2 cellular contexts compared by ENCODE assay signal in the genomic region with DNA sequence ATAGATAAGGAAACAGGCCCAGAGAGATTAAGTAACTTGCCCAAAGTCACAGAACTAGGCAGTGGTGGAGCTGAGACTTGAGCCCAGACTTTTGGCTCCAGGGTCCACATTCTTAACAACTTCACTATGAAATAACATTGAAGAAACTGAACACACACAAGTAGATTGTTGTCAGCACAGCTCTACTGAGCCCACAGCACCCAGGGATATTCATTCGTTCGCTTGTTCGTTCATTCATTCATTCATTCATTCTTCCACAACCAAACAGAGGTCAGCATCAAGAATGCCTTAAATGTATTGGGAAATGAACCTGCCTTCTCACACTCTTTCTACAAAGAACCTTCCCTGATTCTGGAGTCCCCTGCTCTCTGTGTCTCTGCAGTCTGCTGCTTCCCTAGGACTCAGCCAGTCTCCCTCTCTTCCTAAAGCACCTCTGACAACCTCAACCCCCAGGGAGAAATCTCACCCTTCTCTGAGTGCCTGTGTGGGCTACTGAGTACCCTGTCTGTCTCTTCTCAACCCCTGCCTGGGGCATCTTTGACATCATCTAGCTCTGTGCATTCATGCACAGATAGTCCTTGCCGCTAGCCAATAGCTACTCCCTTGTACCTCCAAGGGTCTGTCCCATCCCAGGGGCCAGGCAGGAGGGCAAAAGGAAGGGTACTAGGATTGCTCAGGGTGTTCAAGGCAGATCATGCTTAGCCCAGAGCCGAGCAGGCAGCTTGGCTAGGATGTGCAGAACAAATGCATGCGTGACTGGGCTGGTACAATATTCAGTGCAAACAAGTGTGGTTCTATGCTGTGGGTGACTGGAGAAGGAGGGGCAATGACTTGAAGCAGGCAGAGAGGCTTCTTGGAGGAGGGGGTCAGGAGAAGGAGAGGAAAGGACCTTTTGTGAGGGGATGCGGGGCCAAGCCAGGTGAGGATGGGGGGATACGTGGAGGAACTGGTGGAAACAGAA.
TF ChIP-seq lines count a peak whose summit lies in the region.

No MANE protein-coding gene starts in this region.

TF ChIP-seq in SK-N-SH, 30 proteins besides CTCF, POLR2A, EP300 and RAD21 (continued from another document):
- TF ChIP-seq REST (IDR thresholded peaks at IDR 0.05; ENCODE audit: low read depth, low read length), result no peak
- no peak for TF ChIP-seq TAF1 (IDR thresholded peaks at IDR 0.05; ENCODE audit: borderline replicate concordance, low read depth, low read length)
- no peak for TF ChIP-seq FOXM1 (IDR thresholded peaks at IDR 0.05; ENCODE audit: low read depth)
- no peak for TF ChIP-seq MAX (IDR thresholded peaks at IDR 0.05; ENCODE audit: low read depth)
TF ChIP-seq in SK-N-SH: peak in this region for 0.

TF ChIP-seq in SK-N-SH treated with all-trans-retinoic acid at 6 μM for 48 hours, 23 proteins besides CTCF, POLR2A, EP300 and RAD21 (continued from another document):
- no peak for TF ChIP-seq POU6F1 (CRISPR knock-in tag; IDR thresholded peaks at IDR 0.05; ENCODE audit: borderline replicate concordance, low read depth)
- TF ChIP-seq, protein P1, sequence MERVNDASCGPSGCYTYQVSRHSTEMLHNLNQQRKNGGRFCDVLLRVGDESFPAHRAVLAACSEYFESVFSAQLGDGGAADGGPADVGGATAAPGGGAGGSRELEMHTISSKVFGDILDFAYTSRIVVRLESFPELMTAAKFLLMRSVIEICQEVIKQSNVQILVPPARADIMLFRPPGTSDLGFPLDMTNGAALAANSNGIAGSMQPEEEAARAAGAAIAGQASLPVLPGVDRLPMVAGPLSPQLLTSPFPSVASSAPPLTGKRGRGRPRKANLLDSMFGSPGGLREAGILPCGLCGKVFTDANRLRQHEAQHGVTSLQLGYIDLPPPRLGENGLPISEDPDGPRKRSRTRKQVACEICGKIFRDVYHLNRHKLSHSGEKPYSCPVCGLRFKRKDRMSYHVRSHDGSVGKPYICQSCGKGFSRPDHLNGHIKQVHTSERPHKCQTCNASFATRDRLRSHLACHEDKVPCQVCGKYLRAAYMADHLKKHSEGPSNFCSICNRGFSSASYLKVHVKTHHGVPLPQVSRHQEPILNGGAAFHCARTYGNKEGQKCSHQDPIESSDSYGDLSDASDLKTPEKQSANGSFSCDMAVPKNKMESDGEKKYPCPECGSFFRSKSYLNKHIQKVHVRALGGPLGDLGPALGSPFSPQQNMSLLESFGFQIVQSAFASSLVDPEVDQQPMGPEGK (CRISPR knock-in tag; IDR thresholded peaks at IDR 0.05; ENCODE audit: borderline replicate concordance), result no peak
